13 cellular contexts compared by ENCODE assay signal in the genomic region with DNA sequence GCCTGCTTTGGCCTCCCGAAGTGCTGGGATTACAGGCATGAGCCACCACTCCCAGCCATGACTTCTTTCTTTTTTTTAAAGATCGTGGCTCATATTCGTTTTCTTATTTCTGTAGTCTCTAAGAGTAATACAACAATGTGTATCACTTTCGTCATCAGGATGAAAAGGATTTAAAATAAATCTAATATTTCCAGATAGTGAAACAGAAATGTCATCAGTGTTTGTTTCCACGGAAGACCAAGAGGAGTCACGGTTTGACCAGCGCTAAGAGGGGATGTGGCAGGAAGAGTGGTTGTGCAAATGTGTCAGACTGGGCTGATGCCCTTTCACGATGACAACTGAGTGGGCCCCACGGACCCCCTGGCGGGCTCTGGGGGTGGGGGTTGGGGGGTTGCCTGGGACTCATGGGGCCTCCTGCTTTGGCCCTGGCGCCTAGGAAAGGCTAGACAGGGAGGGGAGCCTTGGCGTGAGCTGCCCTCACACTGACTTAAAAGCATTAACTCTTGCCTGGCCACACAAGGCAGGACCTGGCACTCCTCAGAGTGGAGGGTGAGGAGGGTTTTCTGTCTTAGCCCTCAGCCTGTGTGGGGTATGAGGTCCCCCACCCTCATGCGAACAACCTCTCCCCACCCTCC. TPM values are rescaled to one million over a fixed set of nuclear protein-coding genes. Genes with fewer than 3 reads are reported as not detected.
DNase-seq lines count a peak whose midpoint lies in the region; TF ChIP-seq lines count a peak whose summit lies in the region.
"Had no signal": no experiment of that assay in that cellular context is flagged by ENCODE, and none has a peak within 500 bp of the region (broad histone marks: within the 10 kb centered on the region; RNA-seq: fewer than 3 reads in every experiment).

No MANE protein-coding gene starts in this region.

- 29% methylated on average over 12 of the region's 13 CpGs for WGBS in smooth muscle cell (ENCODE audit: low lambda C conversion rate)

- H3K4me1 ChIP-seq in NT2/D1 (ENCODE audit: insufficient read depth, insufficient read length) (peaks cover 45% of the 10 kb centered on the region), tibial artery (peaks cover 5 to 100% (median 97%) of the 10 kb centered on the region in 4 donors), smooth muscle cell (ENCODE audit: low read depth) (peaks cover 44% of the 10 kb centered on the region)

- no peaks in the 10 kb centered on the region for H4K20me1 ChIP-seq in smooth muscle cell (ENCODE audit: low read depth)

- TF ChIP-seq CTCF in dorsolateral prefrontal cortex (IDR thresholded peaks at IDR 0.05 in 54 of 56, conservative IDR thresholded peaks at IDR 0.05 in 2 of 56; ENCODE audit: low read depth in 1 of 56, partially characterized antibody in 56 of 56) (no peak), mesothelial cell of epicardium (IDR thresholded peaks at IDR 0.05; ENCODE audit: unreplicated experiment) (no peak), tibial artery (IDR thresholded peaks at IDR 0.05) (no peak), smooth muscle cell (IDR thresholded peaks at IDR 0.05; ENCODE audit: borderline replicate concordance, insufficient read depth, poor library complexity, severe bottlenecking) (no peak), GM20000 (IDR thresholded peaks at IDR 0.05; ENCODE audit: extremely low read depth, missing control alignments) (no peak)

- H3K4me3 Mint-ChIP-seq in mesothelial cell of epicardium: peak overlapping the region; percentile 5
- H3K4me3 Mint-ChIP-seq: activated naive CD4-positive, alpha-beta T cell treated with anti-CD3 and anti-CD28 coated beads for 36 hours; CD14-positive monocyte had no signal

- no peaks in the 10 kb centered on the region for H3K9me3 ChIP-seq in NT2/D1 (ENCODE audit: insufficient read depth, low read length)
- H3K9me3 ChIP-seq in tibial artery: no peaks in the 10 kb centered on the region
- H3K9me3 ChIP-seq in smooth muscle cell (replicated peaks; ENCODE audit: low read depth): no peaks in the 10 kb centered on the region
- H3K9me3 ChIP-seq: neutrophil had no signal

- peaks cover 9% of the 10 kb centered on the region for H3K36me3 ChIP-seq in NT2/D1 (ENCODE audit: insufficient read depth, insufficient read length, low read length)
- no peaks in the 10 kb centered on the region for H3K36me3 ChIP-seq in tibial artery
- no peaks in the 10 kb centered on the region for H3K36me3 ChIP-seq in smooth muscle cell (ENCODE audit: low read depth)
- H3K36me3 ChIP-seq: neutrophil had no signal

- H3K36me3 Mint-ChIP-seq in mesothelial cell of epicardium: no peaks in the 10 kb centered on the region
- H3K36me3 Mint-ChIP-seq: CD14-positive monocyte had no signal

- no peak for DNase-seq in NT2/D1 (ENCODE audit: low read depth, low spot score)
- no peak for DNase-seq in dorsolateral prefrontal cortex
- no peak for DNase-seq in mesothelial cell of epicardium (ENCODE audit: low spot score in 2 of 2, unreplicated experiment in 2 of 2)
- DNase-seq in tibial artery: no peak
- DNase-seq in activated effector memory CD4-positive, alpha-beta T cell treated with Interleukin-2 at 50 U/mL for 16 hours: no peak
- no peak for DNase-seq in smooth muscle cell (lab: John Stamatoyannopoulos, UW; ENCODE audit: unreplicated experiment)
- DNase-seq in stimulated activated CD4-positive, alpha-beta T cell treated with anti-CD3 and anti-CD28 coated beads, Interleukin-4, amount 100 ng/mL, for 4 hours: no peak
- DNase-seq in GM20000 (ENCODE audit: low spot score): no peak
- DNase-seq: activated naive CD4-positive, alpha-beta T cell treated with anti-CD3 and anti-CD28 coated beads for 36 hours; NCI-H524; T-helper 9 cell had no signal

- intact Hi-C loops in dorsolateral prefrontal cortex (cut with DNase I): no loop called here
- intact Hi-C loops in tibial artery (cut with DNase I; ENCODE audit: low total_unique reads): no loop called here

- no peaks in the 10 kb centered on the region for H3F3A ChIP-seq in smooth muscle cell (ENCODE audit: low read depth)

- no peak overlapping the region for H3K4me2 ChIP-seq in smooth muscle cell

- H3K27me3 ChIP-seq in NT2/D1 (ENCODE audit: insufficient read depth, insufficient read length) (no peaks in the 10 kb centered on the region), dorsolateral prefrontal cortex (no peaks in the 10 kb centered on the region), tibial artery (no peaks in the 10 kb centered on the region), smooth muscle cell (ENCODE audit: low read depth) (no peaks in the 10 kb centered on the region)

- peak overlapping the region; percentile 96 for H3K27ac Mint-ChIP-seq in mesothelial cell of epicardium
- H3K27ac Mint-ChIP-seq: activated naive CD4-positive, alpha-beta T cell treated with anti-CD3 and anti-CD28 coated beads for 36 hours had no signal

- H3K27ac ChIP-seq in dorsolateral prefrontal cortex (peak overlapping the region in 31 of 59 donors; percentile 4 to 75 (median 49)), tibial artery (peak overlapping the region; percentile 89 to 95), smooth muscle cell (ENCODE audit: low read depth) (no peak overlapping the region)
- H3K27ac ChIP-seq: neutrophil had no signal

- peaks cover 83% of the 10 kb centered on the region for H3K4me1 Mint-ChIP-seq in mesothelial cell of epicardium
- H3K4me1 Mint-ChIP-seq: CD14-positive monocyte had no signal

- no peak overlapping the region for H3K4me3 ChIP-seq in NT2/D1 (ENCODE audit: insufficient read length, low read depth)
- H3K4me3 ChIP-seq in dorsolateral prefrontal cortex: no peak overlapping the region
- peak overlapping the region in 1 of 2 donors; percentile 8 for H3K4me3 ChIP-seq in tibial artery
- no peak overlapping the region for H3K4me3 ChIP-seq in smooth muscle cell

- no peak overlapping the region for H2AFZ ChIP-seq in smooth muscle cell (ENCODE audit: low read depth)

- H3K9ac ChIP-seq in NT2/D1 (ENCODE audit: insufficient read length, low read depth) (peak overlapping the region; percentile 29), smooth muscle cell (ENCODE audit: low read depth) (no peak overlapping the region)

- no peaks in the 10 kb centered on the region for H3K27me3 Mint-ChIP-seq in mesothelial cell of epicardium (ENCODE audit: low read depth)

- H3K9me3 Mint-ChIP-seq in mesothelial cell of epicardium: no peaks in the 10 kb centered on the region
- H3K9me3 Mint-ChIP-seq: activated naive CD4-positive, alpha-beta T cell treated with anti-CD3 and anti-CD28 coated beads for 36 hours had no signal

- H3K79me2 ChIP-seq in smooth muscle cell (ENCODE audit: low read depth): no peaks in the 10 kb centered on the region

RNA-seq across cellular contexts. Expression of a gene that starts 8.4 kb away (rescaled TPM):
- total RNA-seq in dorsolateral prefrontal cortex (10 to 100 TPM; 13.7 to 62.1 (median 24.8) TPM), mesothelial cell of epicardium (58.0 to 61.7 TPM (median 61.7 TPM) in 3 replicates), smooth muscle cell (2.3 and 2.6 TPM in 2 replicates)
- 0.41 and 7.0 TPM in 2 replicates for polyA plus RNA-seq in smooth muscle cell
- polyA plus RNA-seq: CD14-positive monocyte had no signal
